In the genomic region with DNA sequence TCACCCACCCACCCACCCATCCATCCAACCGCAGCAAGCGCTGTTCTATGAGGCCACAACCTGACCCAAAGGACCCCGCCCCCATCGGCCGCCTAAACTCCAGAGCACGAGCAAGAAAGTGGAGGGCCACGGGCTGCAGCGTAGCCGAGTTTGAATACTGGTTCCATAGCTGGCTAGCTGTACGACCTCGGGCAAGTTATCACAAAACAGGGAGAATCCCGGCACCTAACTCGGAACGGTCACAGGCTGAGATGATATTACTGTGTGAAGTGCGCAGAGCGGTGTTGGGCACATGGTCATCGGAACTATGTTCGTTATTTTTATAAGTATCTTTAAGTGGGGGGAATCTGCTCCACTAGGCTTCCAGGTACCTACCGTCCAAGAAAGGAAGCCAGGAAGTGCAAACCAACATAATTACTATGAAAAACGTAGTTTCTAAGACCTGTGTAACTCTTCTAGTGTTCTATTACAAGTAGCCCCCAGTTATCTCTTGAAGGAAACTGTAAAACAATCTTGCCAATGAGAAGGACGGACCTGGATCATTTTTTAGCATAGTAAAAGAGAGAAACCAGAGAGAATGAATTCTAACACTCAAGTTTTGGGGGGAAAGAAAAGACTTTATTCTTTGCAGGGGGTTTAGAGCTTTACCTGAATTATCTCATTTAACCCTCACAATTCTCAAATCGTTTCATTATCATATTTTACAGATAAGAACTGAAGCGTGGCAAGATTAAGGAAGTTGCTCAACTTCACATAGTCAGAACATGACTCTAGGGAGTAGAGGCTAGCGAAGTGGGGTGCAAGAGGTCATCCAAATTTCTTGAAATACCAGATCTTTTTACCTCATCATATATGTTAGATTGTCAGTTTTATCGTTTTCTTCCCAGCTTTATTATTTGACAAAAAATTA, we compare ENCODE assay signal across 8 cellular contexts. TPM values are rescaled to one million over a fixed set of nuclear protein-coding genes. Genes with fewer than 3 reads are reported as not detected.
DNase-seq lines count a peak whose midpoint lies in the region; ATAC-seq, FAIRE-seq and TF ChIP-seq lines count a peak whose summit lies in the region.

No MANE protein-coding gene starts in this region.

- peaks cover 64% of the 10 kb centered on the region for H3K36me3 Mint-ChIP-seq in effector memory CD8-positive, alpha-beta T cell (ENCODE audit: insufficient read depth)

- no peaks in the 10 kb centered on the region for H3K27me3 Mint-ChIP-seq in effector memory CD8-positive, alpha-beta T cell

- H3K27ac Mint-ChIP-seq in effector memory CD8-positive, alpha-beta T cell = peak overlapping the region; percentile 97 to 98

- DNase-seq in GM18507 (ENCODE audit: extremely low spot score, insufficient read length, low read depth) = no peak
- no peak for DNase-seq in Peyer's patch
- DNase-seq in effector memory CD8-positive, alpha-beta T cell = no peak
- DNase-seq in mucosa of descending colon = no peak
- DNase-seq in 8988T = no peak
- no peak for DNase-seq in activated CD4-positive, CD25-positive, alpha-beta regulatory T cell (lab: John Stamatoyannopoulos, UW)

- H3K36me3 ChIP-seq in Peyer's patch (peaks cover 0 to 36% (median 0%) of the 10 kb centered on the region in 3 donors), mucosa of descending colon (ENCODE audit: low read depth) (peaks cover 5% of the 10 kb centered on the region)

- H3K9me3 Mint-ChIP-seq in effector memory CD8-positive, alpha-beta T cell = no peaks in the 10 kb centered on the region

- H3K4me1 ChIP-seq in Peyer's patch (peaks cover 0 to 15% (median 5%) of the 10 kb centered on the region in 4 donors), mucosa of descending colon (ENCODE audit: low read depth) (peaks cover 12% of the 10 kb centered on the region)

- TF ChIP-seq CTCF in 22Rv1 (IDR thresholded peaks at IDR 0.05) (no peak), Peyer's patch (IDR thresholded peaks at IDR 0.05) (no peak), mucosa of descending colon (IDR thresholded peaks at IDR 0.05) (no peak)

- peak; percentile 64 for FAIRE-seq in GM18507 (lab: Jason Lieb, UNC)

- intact Hi-C loops in mucosa of descending colon (cut with DNase I, micrococcal nuclease) = no loop called here

- TF ChIP-seq POLR2A in Peyer's patch (IDR thresholded peaks at IDR 0.05) = no peak

- H3K9me3 ChIP-seq in Peyer's patch (no peaks in the 10 kb centered on the region), mucosa of descending colon (no peaks in the 10 kb centered on the region)

- H3K27ac ChIP-seq in 22Rv1 = peak overlapping the region; percentile 87
- H3K27ac ChIP-seq in Peyer's patch = peak overlapping the region; percentile 83 to 91 (median 87)

- peak overlapping the region; percentile 96 to 100 for H3K4me3 Mint-ChIP-seq in effector memory CD8-positive, alpha-beta T cell

- no peaks in the 10 kb centered on the region for H3K27me3 ChIP-seq in Peyer's patch

- H3K4me3 ChIP-seq in Peyer's patch (peak overlapping the region; percentile 61 to 91 (median 78)), mucosa of descending colon (peak overlapping the region; percentile 74)

- H3K4me1 Mint-ChIP-seq in effector memory CD8-positive, alpha-beta T cell (ENCODE audit: low read depth in 2 of 2) = peaks cover 14 to 26% of the 10 kb centered on the region in 2 donors

- ATAC-seq in HG03045 (IDR thresholded peaks at IDR 0.05; ENCODE audit: unreplicated experiment) (peak; percentile 47), mucosa of descending colon (peak; percentile 56)
- ATAC-seq in effector memory CD8-positive, alpha-beta T cell (replicated peaks) = no peak

RNA-seq across cellular contexts. Expression of gene BUD13, which starts 0.7 kb away (rescaled TPM):
- total RNA-seq in Peyer's patch (10 to 100 TPM; 16.3 to 42.9 (median 20.1) TPM), mucosa of descending colon (10 to 100 TPM; 15.6 to 18.9 (median 15.6) TPM)

RNA-seq across cellular contexts. Expression of gene ZPR1, which starts 14.4 kb away (rescaled TPM):
- 10 to 100 TPM; 17.0 to 52.6 (median 32.5) TPM for total RNA-seq in Peyer's patch
- 10 to 100 TPM; 28.5 to 34.6 (median 33.4) TPM for total RNA-seq in mucosa of descending colon

RNA-seq across cellular contexts. Expression of gene APOA5, which starts 18.2 kb away (rescaled TPM):
- total RNA-seq in Peyer's patch = 1 to 10 TPM in 2 of 4 donors, not detected in 2; 2.8 to 3.2 TPM
- total RNA-seq in mucosa of descending colon = not detected

RNA-seq across cellular contexts. Expression of gene APOA4, which starts 49.6 kb away (rescaled TPM):
- total RNA-seq in Peyer's patch (over 10,000 TPM in 1 of 4 donors, 1,000 to 10,000 TPM in 2, 100 to 1,000 TPM in 1; 107 to 10,211 (median 6,146) TPM), mucosa of descending colon (not detected)

RNA-seq across cellular contexts. Expression of gene APOC3, which starts 56.2 kb away (rescaled TPM):
- over 10,000 TPM in 1 of 4 donors, 1,000 to 10,000 TPM in 2, 100 to 1,000 TPM in 1; 276 to 11,857 (median 5,024) TPM for total RNA-seq in Peyer's patch
- under 1 TPM in 1 of 3 donors, not detected in 2; 0.60 TPM for total RNA-seq in mucosa of descending colon
